Comparison of ENCODE assay signal across 22 cellular contexts in the genomic region with DNA sequence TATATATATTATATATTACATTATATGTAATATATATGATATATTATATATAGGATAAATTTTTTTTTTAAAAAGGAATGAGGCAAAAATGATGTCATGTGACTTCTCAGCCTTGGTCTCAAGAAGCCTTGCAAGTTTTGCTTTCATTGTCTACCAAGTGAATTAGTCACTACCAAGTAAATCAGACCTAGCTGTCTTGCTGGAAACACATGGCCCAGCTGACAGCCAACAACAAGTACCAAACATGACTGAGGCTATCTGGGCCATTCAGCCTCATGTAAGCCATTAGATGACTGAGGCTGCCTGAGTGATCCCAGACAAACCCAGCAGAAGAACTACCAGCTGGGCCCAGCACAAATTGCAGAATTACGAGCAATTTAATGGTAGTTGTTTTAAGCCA. TPM values are rescaled to one million over a fixed set of nuclear protein-coding genes. Genes with fewer than 3 reads are reported as not detected.
DNase-seq lines count a peak whose midpoint lies in the region; ATAC-seq and TF ChIP-seq lines count a peak whose summit lies in the region.
"Had no signal": no experiment of that assay in that cellular context is flagged by ENCODE, and none has a peak within 500 bp of the region (broad histone marks: within the 10 kb centered on the region; RNA-seq: fewer than 3 reads in every experiment).

No MANE protein-coding gene starts in this region.

- TF ChIP-seq CTCF in foreskin keratinocyte (conservative IDR thresholded peaks at IDR 0.05) (no peak), chondrocyte (IDR thresholded peaks at IDR 0.05) (no peak)

- no peaks in the 10 kb centered on the region for H3K36me3 Mint-ChIP-seq in chondrocyte (ENCODE audit: low read depth)

- H3K27me3 Mint-ChIP-seq in chondrocyte (ENCODE audit: low read depth): no peaks in the 10 kb centered on the region
- H3K27me3 Mint-ChIP-seq: effector memory CD8-positive, alpha-beta T cell had no signal

- H3K4me1 Mint-ChIP-seq in chondrocyte (ENCODE audit: low read depth): peaks cover 34% of the 10 kb centered on the region

- no peaks in the 10 kb centered on the region for H3K4me1 ChIP-seq in foreskin keratinocyte

- no peaks in the 10 kb centered on the region for H3K9me3 Mint-ChIP-seq in chondrocyte (ENCODE audit: low read depth)
- H3K9me3 Mint-ChIP-seq: effector memory CD8-positive, alpha-beta T cell; HFFc6 had no signal

- ATAC-seq in GM18868 (IDR thresholded peaks at IDR 0.05; ENCODE audit: unreplicated experiment): peak; percentile 51
- ATAC-seq in foreskin keratinocyte: peak; percentile 70
- ATAC-seq: effector memory CD8-positive, alpha-beta T cell had no signal

- no peak overlapping the region for H3K4me3 Mint-ChIP-seq in chondrocyte (ENCODE audit: unreplicated experiment)
- H3K4me3 Mint-ChIP-seq: effector memory CD8-positive, alpha-beta T cell; HFFc6 had no signal

- no peaks in the 10 kb centered on the region for H3K27me3 ChIP-seq in foreskin keratinocyte
- H3K27me3 ChIP-seq: tibial nerve had no signal

- no peak overlapping the region for H3K27ac ChIP-seq in foreskin keratinocyte
- H3K27ac ChIP-seq: 22Rv1, tibial nerve had no signal

- DNase-seq in DMS 273 (lab: John Stamatoyannopoulos, UW; ENCODE audit: unreplicated experiment) (peak; percentile 11), DMS 273 treated with DMSO at 0.1 percent for 48 hours (lab: John Stamatoyannopoulos, UW) (no peak), SK-N-DZ (ENCODE audit: low spot score) (peak; percentile 66), foreskin keratinocyte (peak in 1 of 2 donors; percentile 25), NCI-H1694 treated with DMSO at 0.1 percent for 48 hours (lab: John Stamatoyannopoulos, UW) (no peak), NOMO-1 (lab: John Stamatoyannopoulos, UW; ENCODE audit: unreplicated experiment in 2 of 2) (no peak), chondrocyte (ENCODE audit: low spot score) (no peak)
- DNase-seq: activated effector memory CD4-positive, alpha-beta T cell treated with Interleukin-2 at 50 U/mL for 16 hours; anterior cingulate cortex; effector memory CD8-positive, alpha-beta T cell; HFFc6; Karpas-422; NCI-H146; NCI-H446 treated with DMSO at 0.1 percent for 48 hours; SHP77; T-helper 1 cell had no signal

- H3K27ac Mint-ChIP-seq in chondrocyte (ENCODE audit: unreplicated experiment): no peak overlapping the region
- H3K27ac Mint-ChIP-seq: effector memory CD8-positive, alpha-beta T cell; HFFc6 had no signal

RNA-seq across cellular contexts. Expression of a gene that starts 44.9 kb away (rescaled TPM):
- polyA plus RNA-seq in SK-N-DZ (2014; cell fraction: cytosol; rRNA removed): 257 and 444 TPM in 2 replicates
- polyA plus RNA-seq in SK-N-DZ (2014; cell fraction: nucleus; rRNA removed): 378 and 426 TPM in 2 replicates
- total RNA-seq in foreskin keratinocyte (not detected in 2 replicates), chondrocyte (not detected in 3 replicates)
- polyA plus RNA-seq in foreskin keratinocyte: not detected in 2 replicates
- total RNA-seq: activated CD8-positive, alpha-beta memory T cell treated with anti-CD3 and anti-CD28 coated beads for 36 hours; cerebellum; mononuclear cell had no signal

Comparison
In these comparisons a context has a peak if more than half of its experiments do, and no peak if none do; other contexts are left out.
1. DNase-seq: peak in DMS 273 (single experiment) and SK-N-DZ (single experiment); none in DMS 273 treated with DMSO at 0.1 percent for 48 hours (single experiment), NCI-H1694 treated with DMSO at 0.1 percent for 48 hours (single experiment), NOMO-1 (0 of 2) and chondrocyte (single experiment).